In genomic region chr4:185286571-185286970, GRCh38 we compare ENCODE assay signal across 15 cellular contexts.
"Had no signal": no experiment of that assay in that cellular context is flagged by ENCODE, and none has a peak within 500 bp of the region (broad histone marks: within the 10 kb centered on the region; RNA-seq: fewer than 3 reads in every experiment).

No MANE protein-coding gene starts in this region.

- H3K9me3 ChIP-seq: adrenal gland, colonic mucosa, suprapubic skin had no signal

- H3K4me2 ChIP-seq: hepatocyte had no signal

- H3K4me1 ChIP-seq: adrenal gland, colonic mucosa, suprapubic skin had no signal

- H3K9me3 Mint-ChIP-seq: activated T-cell treated with anti-CD3 and anti-CD28 coated beads, Interleukin-2, amount 50 U/mL, for 4 hours; stimulated activated naive CD8-positive, alpha-beta T cell treated with anti-CD3 and anti-CD28 coated beads, Interleukin-15, amount 100 ng/mL, for 72 hours; T-helper 2 cell treated with Interferon-gamma antibody and Interleukin-4, amounts not matched to agents 5 μg/mL and 100 μg/mL, for 36 hours had no signal

- DNase-seq: activated CD4-positive, alpha-beta T cell treated with anti-CD3 and anti-CD28 coated beads for 4 hours; activated CD8-positive, alpha-beta memory T cell treated with anti-CD3 and anti-CD28 coated beads, Interleukin-2, amount 50 U/mL, for 4 hours; activated effector memory CD4-positive, alpha-beta T cell treated with anti-CD3 and anti-CD28 coated beads, Interleukin-2, amount 50 U/mL, for 16 hours; activated naive CD4-positive, alpha-beta T cell treated with anti-CD3 and anti-CD28 coated beads, Interleukin-2, amount 50 U/mL, for 16 hours; activated T-cell treated with anti-CD3 and anti-CD28 coated beads, Interleukin-2, amount 50 U/mL, for 4 hours; adrenal gland; colonic mucosa; foreskin keratinocyte; left colon; occipital lobe; stimulated activated naive CD8-positive, alpha-beta T cell treated with anti-CD3 and anti-CD28 coated beads, Interleukin-15, amount 100 ng/mL, for 72 hours had no signal

- H2AFZ ChIP-seq: hepatocyte had no signal

- ATAC-seq: activated T-cell treated with anti-CD3 and anti-CD28 coated beads, Interleukin-2, amount 50 U/mL, for 4 hours; foreskin keratinocyte; left colon; stimulated activated naive CD8-positive, alpha-beta T cell treated with anti-CD3 and anti-CD28 coated beads, Interleukin-15, amount 100 ng/mL, for 72 hours had no signal

- H3K79me2 ChIP-seq: hepatocyte had no signal

- H3K4me3 Mint-ChIP-seq: activated T-cell treated with anti-CD3 and anti-CD28 coated beads, Interleukin-2, amount 50 U/mL, for 4 hours; stimulated activated naive CD8-positive, alpha-beta T cell treated with anti-CD3 and anti-CD28 coated beads, Interleukin-15, amount 100 ng/mL, for 72 hours; T-helper 2 cell treated with Interferon-gamma antibody and Interleukin-4, amounts not matched to agents 5 μg/mL and 100 μg/mL, for 36 hours had no signal

- H3K27me3 ChIP-seq: adrenal gland, colonic mucosa, foreskin keratinocyte, hepatocyte, suprapubic skin had no signal

- H3K27me3 Mint-ChIP-seq: progenitor cell of endocrine pancreas; stimulated activated naive CD8-positive, alpha-beta T cell treated with anti-CD3 and anti-CD28 coated beads, Interleukin-15, amount 100 ng/mL, for 72 hours had no signal

- H3K27ac Mint-ChIP-seq: progenitor cell of endocrine pancreas; stimulated activated naive CD8-positive, alpha-beta T cell treated with anti-CD3 and anti-CD28 coated beads, Interleukin-15, amount 100 ng/mL, for 72 hours; T-helper 2 cell treated with Interferon-gamma antibody and Interleukin-4, amounts not matched to agents 5 μg/mL and 100 μg/mL, for 36 hours had no signal

- H3K27ac ChIP-seq: adrenal gland, colonic mucosa, foreskin keratinocyte, hepatocyte, suprapubic skin had no signal
